1 cellular context compared by ENCODE assay signal in genomic region chr11:126303623-126304456, GRCh38.
TF ChIP-seq lines count a peak whose summit lies in the region.

A gene with protein sequence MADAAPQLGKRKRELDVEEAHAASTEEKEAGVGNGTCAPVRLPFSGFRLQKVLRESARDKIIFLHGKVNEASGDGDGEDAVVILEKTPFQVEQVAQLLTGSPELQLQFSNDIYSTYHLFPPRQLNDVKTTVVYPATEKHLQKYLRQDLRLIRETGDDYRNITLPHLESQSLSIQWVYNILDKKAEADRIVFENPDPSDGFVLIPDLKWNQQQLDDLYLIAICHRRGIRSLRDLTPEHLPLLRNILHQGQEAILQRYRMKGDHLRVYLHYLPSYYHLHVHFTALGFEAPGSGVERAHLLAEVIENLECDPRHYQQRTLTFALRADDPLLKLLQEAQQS (plus strand): TSS chr11:126304060. CDS start chr11:126304081, 21 bp downstream.

TF ChIP-seq in HepG2, 621 proteins besides CTCF, POLR2A, EP300 and RAD21 (continued from another document and continues in another):
- peak; percentile 59 for TF ChIP-seq ARID5B (CRISPR knock-in tag; IDR thresholded peaks at IDR 0.05)
- 0 out of 2 replicates have a peak, but pooled peaks have one; percentile 49 for TF ChIP-seq SNAPC2 (CRISPR knock-in tag; IDR thresholded peaks at IDR 0.05)
- TF ChIP-seq ISL2 (CRISPR knock-in tag; IDR thresholded peaks at IDR 0.05), result peak; percentile 45; the same call in 1 of the 2 replicates
- TF ChIP-seq, protein P1, sequence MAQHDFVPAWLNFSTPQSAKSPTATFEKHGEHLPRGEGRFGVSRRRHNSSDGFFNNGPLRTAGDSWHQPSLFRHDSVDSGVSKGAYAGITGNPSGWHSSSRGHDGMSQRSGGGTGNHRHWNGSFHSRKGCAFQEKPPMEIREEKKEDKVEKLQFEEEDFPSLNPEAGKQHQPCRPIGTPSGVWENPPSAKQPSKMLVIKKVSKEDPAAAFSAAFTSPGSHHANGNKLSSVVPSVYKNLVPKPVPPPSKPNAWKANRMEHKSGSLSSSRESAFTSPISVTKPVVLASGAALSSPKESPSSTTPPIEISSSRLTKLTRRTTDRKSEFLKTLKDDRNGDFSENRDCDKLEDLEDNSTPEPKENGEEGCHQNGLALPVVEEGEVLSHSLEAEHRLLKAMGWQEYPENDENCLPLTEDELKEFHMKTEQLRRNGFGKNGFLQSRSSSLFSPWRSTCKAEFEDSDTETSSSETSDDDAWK (CRISPR knock-in tag; IDR thresholded peaks at IDR 0.05), result no peak
- TF ChIP-seq CENPT (CRISPR knock-in tag; IDR thresholded peaks at IDR 0.05; ENCODE audit: low read depth), result peak; percentile 88; the same call in 1 of the 2 replicates
- TF ChIP-seq EEA1 (CRISPR knock-in tag; IDR thresholded peaks at IDR 0.05; ENCODE audit: borderline replicate concordance), result peak; percentile 86
- no peak for TF ChIP-seq HNRNPK (IDR thresholded peaks at IDR 0.05; ENCODE audit: low read depth, low read length, poor library complexity, severe bottlenecking)
- TF ChIP-seq ZNF646 (CRISPR knock-in tag; IDR thresholded peaks at IDR 0.05), result no peak
- peak; percentile 87 for TF ChIP-seq ZIK1 (CRISPR knock-in tag; IDR thresholded peaks at IDR 0.05; ENCODE audit: borderline replicate concordance, low read depth)
- peak; percentile 84; the same call in 1 of the 2 replicates for TF ChIP-seq ZNF878 (CRISPR knock-in tag; IDR thresholded peaks at IDR 0.05)
- peak; percentile 82 for TF ChIP-seq ZNF343 (CRISPR knock-in tag; IDR thresholded peaks at IDR 0.05)
- TF ChIP-seq PHF21A (CRISPR knock-in tag; IDR thresholded peaks at IDR 0.05), result peak; percentile 84; the same call in 1 of the 2 replicates
- TF ChIP-seq ZNF12 (CRISPR knock-in tag; IDR thresholded peaks at IDR 0.05), result peak; percentile 74; the same call in 1 of the 2 replicates
- peak; percentile 47; the same call in 1 of the 2 replicates for TF ChIP-seq HIC2 (CRISPR knock-in tag; IDR thresholded peaks at IDR 0.05; ENCODE audit: low read depth)
- no peak for TF ChIP-seq FUBP1 (CRISPR knock-in tag; IDR thresholded peaks at IDR 0.05; ENCODE audit: borderline replicate concordance)
- peak; percentile 69; the same call in 1 of the 2 replicates for TF ChIP-seq ZBTB1 (CRISPR knock-in tag; IDR thresholded peaks at IDR 0.05; ENCODE audit: borderline replicate concordance)
- peak; percentile 94 for TF ChIP-seq KAT8 (CRISPR knock-in tag; IDR thresholded peaks at IDR 0.05)
- TF ChIP-seq ZNF282 (IDR thresholded peaks at IDR 0.05; ENCODE audit: partially characterized antibody), result no peak
- no peak for TF ChIP-seq IKZF1 (IDR thresholded peaks at IDR 0.05)
- TF ChIP-seq ZGPAT (CRISPR knock-in tag; IDR thresholded peaks at IDR 0.05), result peak; percentile 88
- 0 out of 2 replicates have a peak, but pooled peaks have one; percentile 32 for TF ChIP-seq SP140L (CRISPR knock-in tag; IDR thresholded peaks at IDR 0.05; ENCODE audit: borderline replicate concordance)
- TF ChIP-seq FOXP1 (IDR thresholded peaks at IDR 0.05), result no peak
- TF ChIP-seq FOXP1 (CRISPR knock-in tag; IDR thresholded peaks at IDR 0.05), result no peak
- TF ChIP-seq ZNF232 (CRISPR knock-in tag; IDR thresholded peaks at IDR 0.05; ENCODE audit: borderline replicate concordance), result peak; percentile 94
- TF ChIP-seq HNF1A (IDR thresholded peaks at IDR 0.05; ENCODE audit: low read depth), result no peak
- TF ChIP-seq HNF1A (CRISPR knock-in tag; IDR thresholded peaks at IDR 0.05; ENCODE audit: borderline replicate concordance), result no peak
- TF ChIP-seq YEATS2 (CRISPR knock-in tag; IDR thresholded peaks at IDR 0.05; ENCODE audit: borderline replicate concordance), result peak; percentile 91
- TF ChIP-seq SNAI1 (CRISPR knock-in tag; IDR thresholded peaks at IDR 0.05; ENCODE audit: borderline replicate concordance), result no peak
- no peak for TF ChIP-seq ZNF597 (CRISPR knock-in tag; IDR thresholded peaks at IDR 0.05)
